Comparison of ENCODE assay signal across 11 cellular contexts in genomic region chr7:44398953-44399574, GRCh38.
DNase-seq lines count a peak whose midpoint lies in the region; ATAC-seq lines count a peak whose summit lies in the region.
"Had no signal": no experiment of that assay in that cellular context is flagged by ENCODE, and none has a peak within 500 bp of the region (broad histone marks: within the 10 kb centered on the region; RNA-seq: fewer than 3 reads in every experiment).

No MANE protein-coding gene starts in this region.

- no peak overlapping the region for H3K4me3 ChIP-seq in SK-N-MC
- H3K4me3 ChIP-seq: thoracic aorta had no signal

- H3K27ac ChIP-seq in SK-N-MC = peak overlapping the region; percentile 11; the same call in 1 of the 2 replicates
- H3K27ac ChIP-seq: thoracic aorta had no signal

- H3K9me3 ChIP-seq in SK-N-MC (ENCODE audit: low read depth, low read length) = no peaks in the 10 kb centered on the region
- H3K9me3 ChIP-seq: thoracic aorta had no signal

- ATAC-seq in GM18858 (IDR thresholded peaks at IDR 0.05; ENCODE audit: unreplicated experiment) (no peak), left colon (no peak), GM21381 (IDR thresholded peaks at IDR 0.05; ENCODE audit: unreplicated experiment) (no peak)
- ATAC-seq: natural killer cell treated with Interleukin-12 subunit alpha and Interleukin-12 subunit beta and Interleukin-15 and Interleukin-18, amount 100 ng/mL, for 72 hours had no signal

- intact Hi-C loops in left colon (cut with DNase I, micrococcal nuclease) = no loop called here

- peak; percentile 35 for DNase-seq in DMS153 treated with DMSO at 0.1 percent for 48 hours (lab: John Stamatoyannopoulos, UW; ENCODE audit: unreplicated experiment)
- peak; percentile 35 for DNase-seq in NCI-H128 (lab: John Stamatoyannopoulos, UW; ENCODE audit: unreplicated experiment)
- DNase-seq in SK-N-MC (ENCODE audit: low read depth, low spot score) = peak; percentile 22
- peak; percentile 52 for DNase-seq in left kidney (ENCODE audit: low read depth, low spot score)
- DNase-seq in OCI-M2 (lab: John Stamatoyannopoulos, UW; ENCODE audit: unreplicated experiment) = no peak
- DNase-seq in left colon = no peak
- DNase-seq: NCI-H446 had no signal

- H3K9ac ChIP-seq in SK-N-MC (ENCODE audit: insufficient read length) = no peak overlapping the region

- H3K36me3 ChIP-seq in SK-N-MC (ENCODE audit: insufficient read depth, low read length) = peaks cover 18% of the 10 kb centered on the region; the same call in 1 of the 2 replicates

Comparison
In these comparisons a context has a peak if more than half of its experiments do, and no peak if none do; other contexts are left out.
1. DNase-seq: peak in DMS153 treated with DMSO at 0.1 percent for 48 hours (single experiment), NCI-H128 (single experiment), SK-N-MC (single experiment) and left kidney (single experiment); none in OCI-M2 (single experiment) and left colon (0 of 2).